ENCODE assay signal across 8 cellular contexts in genomic region chr9:137029058-137029922, GRCh38. TPM values are rescaled to one million over a fixed set of nuclear protein-coding genes. Genes with fewer than 3 reads are reported as not detected.
DNase-seq lines count a peak whose midpoint lies in the region; ATAC-seq, FAIRE-seq and TF ChIP-seq lines count a peak whose summit lies in the region.

No MANE protein-coding gene starts in this region.

- TF ChIP-seq CTCF in cardiac muscle cell (IDR thresholded peaks at IDR 0.05; ENCODE audit: low read depth, low read length) (peak; percentile 91), type B pancreatic cell (conservative IDR thresholded peaks at IDR 0.05) (peak; percentile 91)

- no peaks in the 10 kb centered on the region for H3K36me3 ChIP-seq in SK-N-MC (ENCODE audit: insufficient read depth, low read length)
- H3K36me3 ChIP-seq in cardiac muscle cell, result no peaks in the 10 kb centered on the region

- peak overlapping the region in 1 of 2 donors; percentile 40 for H3K27ac Mint-ChIP-seq in activated naive CD4-positive, alpha-beta T cell treated with anti-CD3 and anti-CD28 coated beads, Interleukin-2, amount 50 U/mL, for 72 hours
- peak overlapping the region; percentile 70 for H3K27ac Mint-ChIP-seq in type B pancreatic cell

- H3K4me3 ChIP-seq in SK-N-MC, result peak overlapping the region; percentile 85
- H3K4me3 ChIP-seq in cardiac muscle cell, result peak overlapping the region; percentile 92

- FAIRE-seq in G401.6 (lab: Jason Lieb, UNC), result peak; percentile 42

- H3K4me3 Mint-ChIP-seq in type B pancreatic cell, result peak overlapping the region; percentile 80

- peak; percentile 58 to 65 for ATAC-seq in activated naive CD4-positive, alpha-beta T cell treated with anti-CD3 and anti-CD28 coated beads, Interleukin-2, amount 50 U/mL, for 72 hours
- no peak for ATAC-seq in GM19324 (IDR thresholded peaks at IDR 0.05; ENCODE audit: low FRiP score, unreplicated experiment)

- peak; percentile 83 for DNase-seq in HK-2 (ENCODE audit: unreplicated experiment)
- no peak for DNase-seq in SK-N-MC (ENCODE audit: low read depth, low spot score)
- DNase-seq in activated naive CD4-positive, alpha-beta T cell treated with anti-CD3 and anti-CD28 coated beads, Interleukin-2, amount 50 U/mL, for 72 hours (ENCODE audit: low spot score in 2 of 2), result peak; percentile 81 to 91
- peak; percentile 67 to 82 for DNase-seq in cardiac muscle cell (ENCODE audit: low read depth in 1 of 2, low spot score in 1 of 2)
- DNase-seq in pons (ENCODE audit: low spot score), result peak; percentile 80
- DNase-seq in type B pancreatic cell (ENCODE audit: extremely low spot score, unreplicated experiment), result peak; percentile 87

- H3K9me3 Mint-ChIP-seq in activated naive CD4-positive, alpha-beta T cell treated with anti-CD3 and anti-CD28 coated beads, Interleukin-2, amount 50 U/mL, for 72 hours, result no peaks in the 10 kb centered on the region
- H3K9me3 Mint-ChIP-seq in type B pancreatic cell, result no peaks in the 10 kb centered on the region

- H3K36me3 Mint-ChIP-seq in activated naive CD4-positive, alpha-beta T cell treated with anti-CD3 and anti-CD28 coated beads, Interleukin-2, amount 50 U/mL, for 72 hours, result no peaks in the 10 kb centered on the region
- H3K36me3 Mint-ChIP-seq in type B pancreatic cell, result no peaks in the 10 kb centered on the region

- no peaks in the 10 kb centered on the region for H3K9me3 ChIP-seq in SK-N-MC (ENCODE audit: low read depth, low read length)
- no peaks in the 10 kb centered on the region for H3K9me3 ChIP-seq in cardiac muscle cell (ENCODE audit: low read depth)

- H3K4me1 Mint-ChIP-seq in type B pancreatic cell (ENCODE audit: unreplicated experiment), result no peaks in the 10 kb centered on the region

- H3K4me1 ChIP-seq in cardiac muscle cell (ENCODE audit: low read depth), result peaks cover 5% of the 10 kb centered on the region

- H3K27me3 ChIP-seq in cardiac muscle cell, result no peaks in the 10 kb centered on the region

- no peak overlapping the region for H3K9ac ChIP-seq in SK-N-MC (ENCODE audit: insufficient read length)

- no peaks in the 10 kb centered on the region for H3K27me3 Mint-ChIP-seq in type B pancreatic cell

- H3K27ac ChIP-seq in SK-N-MC, result no peak overlapping the region
- H3K27ac ChIP-seq in cardiac muscle cell, result no peak overlapping the region

RNA-seq across cellular contexts. Expression of gene ABCA2, which starts 1.3 kb away (rescaled TPM):
- total RNA-seq in activated naive CD4-positive, alpha-beta T cell treated with anti-CD3 and anti-CD28 coated beads, Interleukin-2, amount 50 U/mL, for 72 hours, result 10 to 100 TPM; 17.8 to 21.9 TPM
- 48.7 and 56.7 TPM in 2 replicates for total RNA-seq in cardiac muscle cell
- 30.5 and 33.3 TPM in 2 replicates for polyA plus RNA-seq in cardiac muscle cell
- total RNA-seq in type B pancreatic cell (ENCODE audit: low replicate concordance), result 44.7 and 47.7 TPM in 2 replicates

RNA-seq across cellular contexts. Expression of gene FUT7, which starts 2.6 kb away (rescaled TPM):
- total RNA-seq in activated naive CD4-positive, alpha-beta T cell treated with anti-CD3 and anti-CD28 coated beads, Interleukin-2, amount 50 U/mL, for 72 hours, result 1 to 10 TPM; 1.4 to 1.6 TPM
- not detected in 2 replicates for total RNA-seq in cardiac muscle cell
- polyA plus RNA-seq in cardiac muscle cell, result not detected in 2 replicates
- not detected in 2 replicates for total RNA-seq in type B pancreatic cell (ENCODE audit: low replicate concordance)

RNA-seq across cellular contexts. Expression of gene NPDC1, which starts 16.7 kb away (rescaled TPM):
- total RNA-seq in activated naive CD4-positive, alpha-beta T cell treated with anti-CD3 and anti-CD28 coated beads, Interleukin-2, amount 50 U/mL, for 72 hours, result 10 to 100 TPM; 29.4 to 34.2 TPM
- total RNA-seq in cardiac muscle cell (40.8 and 65.1 TPM in 2 replicates), type B pancreatic cell (ENCODE audit: low replicate concordance) (68.0 and 70.3 TPM in 2 replicates)
- polyA plus RNA-seq in cardiac muscle cell, result 83.5 and 94.9 TPM in 2 replicates

RNA-seq across cellular contexts. Expression of gene ENTPD2, which starts 24.6 kb away (rescaled TPM):
- under 1 TPM in 1 of 2 donors, not detected in 1; 0.27 TPM for total RNA-seq in activated naive CD4-positive, alpha-beta T cell treated with anti-CD3 and anti-CD28 coated beads, Interleukin-2, amount 50 U/mL, for 72 hours
- total RNA-seq in cardiac muscle cell (not detected in 2 replicates), type B pancreatic cell (ENCODE audit: low replicate concordance) (3.3 and 6.4 TPM in 2 replicates)
- polyA plus RNA-seq in cardiac muscle cell, result not detected in 2 replicates

RNA-seq across cellular contexts. Expression of gene CLIC3, which starts 32.9 kb away (rescaled TPM):
- not detected for total RNA-seq in activated naive CD4-positive, alpha-beta T cell treated with anti-CD3 and anti-CD28 coated beads, Interleukin-2, amount 50 U/mL, for 72 hours
- not detected in 2 replicates for total RNA-seq in cardiac muscle cell
- polyA plus RNA-seq in cardiac muscle cell, result 0.75 and 0.87 TPM in 2 replicates
- total RNA-seq in type B pancreatic cell (ENCODE audit: low replicate concordance), result 38.6 and 63.3 TPM in 2 replicates
